Comparison of ENCODE assay signal across 21 cellular contexts in genomic region chr2:18753722-18754121, GRCh38.
"Had no signal": no experiment of that assay in that cellular context is flagged by ENCODE, and none has a peak within 500 bp of the region (broad histone marks: within the 10 kb centered on the region; RNA-seq: fewer than 3 reads in every experiment).

No MANE protein-coding gene starts in this region.

- H3K27ac Mint-ChIP-seq: dendritic cell treated with granulocyte-macrophage colony-stimulating factor and Interleukin-4, amounts not matched to agents 40 ng/mL and 50 ng/mL, for 4 days; effector memory CD8-positive, alpha-beta T cell; endodermal cell had no signal

- DNase-seq: colonic mucosa; cortex of kidney; dorsolateral prefrontal cortex; effector CD4-positive, alpha-beta T cell; effector CD8-positive, alpha-beta T cell; effector memory CD4-positive, alpha-beta T cell; effector memory CD8-positive, alpha-beta T cell; endodermal cell; erythroblast; esophagus squamous epithelium; foreskin keratinocyte; gastrocnemius medialis; glutamatergic neuron; heart left ventricle; heart right ventricle had no signal

- H3K9me3 ChIP-seq: colonic mucosa, esophagus muscularis mucosa, esophagus squamous epithelium, gastrocnemius medialis, gastroesophageal sphincter, heart left ventricle, heart right ventricle had no signal

- H3K27me3 ChIP-seq: colonic mucosa, dorsolateral prefrontal cortex, esophagus muscularis mucosa, esophagus squamous epithelium, foreskin keratinocyte, gastrocnemius medialis, gastroesophageal sphincter, heart left ventricle, heart right ventricle had no signal

- H3K9me3 Mint-ChIP-seq: dendritic cell treated with granulocyte-macrophage colony-stimulating factor and Interleukin-4, amounts not matched to agents 40 ng/mL and 50 ng/mL, for 4 days; effector memory CD8-positive, alpha-beta T cell; endodermal cell had no signal

- ATAC-seq: effector memory CD8-positive, alpha-beta T cell; esophagus mucosa; foreskin keratinocyte; gastroesophageal sphincter; heart left ventricle; heart right ventricle had no signal

- H3K27me3 Mint-ChIP-seq: dendritic cell treated with granulocyte-macrophage colony-stimulating factor and Interleukin-4, amounts not matched to agents 40 ng/mL and 50 ng/mL, for 4 days; effector memory CD8-positive, alpha-beta T cell had no signal

- H3K4me3 Mint-ChIP-seq: dendritic cell treated with granulocyte-macrophage colony-stimulating factor and Interleukin-4, amounts not matched to agents 40 ng/mL and 50 ng/mL, for 4 days; effector memory CD8-positive, alpha-beta T cell; endodermal cell had no signal

- H3K36me3 ChIP-seq: colonic mucosa, esophagus muscularis mucosa, esophagus squamous epithelium, gastrocnemius medialis, gastroesophageal sphincter, heart left ventricle, heart right ventricle had no signal

- H3K27ac ChIP-seq: colonic mucosa, coronary artery, dorsolateral prefrontal cortex, epithelial cell of prostate, esophagus muscularis mucosa, esophagus squamous epithelium, foreskin keratinocyte, gastroesophageal sphincter, heart left ventricle, heart right ventricle had no signal

- H3K4me1 ChIP-seq: colonic mucosa, esophagus squamous epithelium, foreskin keratinocyte had no signal

- H3K4me3 ChIP-seq: colonic mucosa, coronary artery, dorsolateral prefrontal cortex, esophagus muscularis mucosa, esophagus squamous epithelium, gastrocnemius medialis, gastroesophageal sphincter, heart left ventricle, heart right ventricle had no signal

- H3K4me1 Mint-ChIP-seq: endodermal cell had no signal
